Comparison of ENCODE assay signal across 20 cellular contexts in the genomic region with DNA sequence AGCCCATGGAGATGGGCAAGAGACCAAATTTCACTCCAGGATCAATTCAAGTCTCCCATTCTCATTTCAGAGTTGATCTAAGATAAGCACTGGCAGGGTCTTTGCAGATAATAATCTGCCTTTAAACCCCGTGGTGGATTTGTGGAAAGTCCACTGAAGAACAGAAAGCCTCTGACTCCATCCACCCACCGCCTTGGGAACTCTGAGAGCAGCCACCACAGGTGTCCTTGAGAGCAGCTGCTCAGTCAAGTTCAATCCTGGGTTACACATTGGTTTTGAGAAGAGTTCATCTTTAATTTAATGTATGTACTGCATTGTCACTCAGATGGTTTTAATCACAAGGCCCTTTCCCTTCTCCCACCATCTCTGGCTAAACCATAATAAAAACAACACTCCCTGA.
"Had no signal": no experiment of that assay in that cellular context is flagged by ENCODE, and none has a peak within 500 bp of the region (broad histone marks: within the 10 kb centered on the region; RNA-seq: fewer than 3 reads in every experiment).

No MANE protein-coding gene starts in this region.

- H3K27me3 Mint-ChIP-seq: naive thymus-derived CD4-positive, alpha-beta T cell had no signal

- DNase-seq: cerebellar nuclear complex; colonic mucosa; dermis blood vessel endothelial cell; effector CD4-positive, alpha-beta T cell; foreskin melanocyte; heart right ventricle; hypothalamus; mesendoderm; naive thymus-derived CD4-positive, alpha-beta T cell; psoas muscle; retina; right lobe of liver; spleen; stimulated activated CD4-positive, alpha-beta T cell treated with anti-CD3 and anti-CD28 coated beads, Interleukin-15, amount 100 ng/mL, for 24 hours; stimulated activated naive CD4-positive, alpha-beta T cell treated with Interleukin-2 at 50 U/mL for 16 hours; tibial artery; upper lobe of left lung had no signal

- H3K4me3 ChIP-seq: colonic mucosa, heart right ventricle, psoas muscle, right lobe of liver, spleen, suprapubic skin, tibial artery, upper lobe of left lung, vagina had no signal

- H3K36me3 ChIP-seq: colonic mucosa, heart right ventricle, right lobe of liver, suprapubic skin, vagina had no signal

- ATAC-seq: heart right ventricle; naive thymus-derived CD4-positive, alpha-beta T cell; psoas muscle; right lobe of liver had no signal

- H3K27me3 ChIP-seq: colonic mucosa, heart right ventricle, right lobe of liver, spleen, suprapubic skin, tibial artery, upper lobe of left lung, vagina had no signal

- H3K27ac ChIP-seq: colonic mucosa, heart right ventricle, parathyroid adenoma, psoas muscle, right lobe of liver, spleen, suprapubic skin, tibial artery, upper lobe of left lung, vagina had no signal

- H3K4me3 Mint-ChIP-seq: naive thymus-derived CD4-positive, alpha-beta T cell had no signal

- H3K4me1 ChIP-seq: colonic mucosa, parathyroid adenoma, psoas muscle, right lobe of liver, suprapubic skin had no signal

- H3K9me3 ChIP-seq: colonic mucosa, heart right ventricle, psoas muscle, right lobe of liver, spleen, suprapubic skin, tibial artery, upper lobe of left lung, vagina had no signal
